In genomic region chr2:46855805-46856204, GRCh38 we compare ENCODE assay signal across 15 cellular contexts. TPM values are rescaled to one million over a fixed set of nuclear protein-coding genes. Genes with fewer than 3 reads are reported as not detected.
A peak's percentile ranks its signal among the peaks of the same experiment; 100 is the strongest.
DNase-seq lines count a peak whose midpoint lies in the region; ATAC-seq and TF ChIP-seq lines count a peak whose summit lies in the region.
"Had no signal": no experiment of that assay in that cellular context is flagged by ENCODE, and none has a peak within 500 bp of the region (broad histone marks: within the 10 kb centered on the region; RNA-seq: fewer than 3 reads in every experiment).

No MANE protein-coding gene starts in this region.

- H3K36me3 ChIP-seq in heart right ventricle (no peaks in the 10 kb centered on the region), transverse colon (no peaks in the 10 kb centered on the region)

- no peaks in the 10 kb centered on the region for H3K27me3 ChIP-seq in heart right ventricle
- H3K27me3 ChIP-seq in transverse colon: no peaks in the 10 kb centered on the region

- H3K27ac Mint-ChIP-seq in nephron: peak overlapping the region; percentile 83 to 94 (median 92)
- H3K27ac Mint-ChIP-seq: activated naive CD8-positive, alpha-beta T cell treated with anti-CD3 and anti-CD28 coated beads, Interleukin-2, amount 50 U/mL, for 24 hours had no signal

- TF ChIP-seq CTCF in heart right ventricle (IDR thresholded peaks at IDR 0.05): no peak
- TF ChIP-seq CTCF in nephron (IDR thresholded peaks at IDR 0.05; ENCODE audit: unreplicated experiment in 3 of 3): no peak
- no peak for TF ChIP-seq CTCF in transverse colon (IDR thresholded peaks at IDR 0.05)

- TF ChIP-seq EP300 in transverse colon (IDR thresholded peaks at IDR 0.05; ENCODE audit: low read depth): no peak

- 86 to 93% methylated on average over 1 of the region's 1 CpG for WGBS in heart right ventricle, 2 donors
- WGBS in transverse colon (ENCODE audit: low coverage in 1 of 2), 2 donors: 100% methylated on average over 1 of the region's 1 CpG; no CpG with 5 or more reads in 1 of the 2 donors

- H3K4me1 Mint-ChIP-seq in nephron: peaks cover 48% of the 10 kb centered on the region
- H3K4me1 Mint-ChIP-seq: activated naive CD8-positive, alpha-beta T cell treated with anti-CD3 and anti-CD28 coated beads, Interleukin-2, amount 50 U/mL, for 24 hours had no signal

- peak overlapping the region; percentile 54 to 96 (median 82) for H3K27ac ChIP-seq in heart right ventricle
- peak overlapping the region; percentile 96 for H3K27ac ChIP-seq in epithelial cell of prostate
- peak overlapping the region; percentile 66 to 83 (median 78) for H3K27ac ChIP-seq in transverse colon
- H3K27ac ChIP-seq: SK-N-MC had no signal

- in situ Hi-C loops in transverse colon (cut with MboI; ENCODE audit: low pct_ligation_motif_present in 1 of 4, low pct_unique_long_range_greater_than_20kb in 1 of 4, low sequenced_read_pairs in 3 of 4): no loop called here

- H3K36me3 Mint-ChIP-seq in nephron (ENCODE audit: low read depth): no peaks in the 10 kb centered on the region
- H3K36me3 Mint-ChIP-seq: type B pancreatic cell had no signal

- H3K9me3 Mint-ChIP-seq in nephron: peaks cover 6% of the 10 kb centered on the region
- H3K9me3 Mint-ChIP-seq: activated naive CD8-positive, alpha-beta T cell treated with anti-CD3 and anti-CD28 coated beads, Interleukin-2, amount 50 U/mL, for 24 hours; type B pancreatic cell had no signal

- TF ChIP-seq POLR2A in transverse colon (IDR thresholded peaks at IDR 0.05): no peak

- peaks cover 0 to 7% (median 0%) of the 10 kb centered on the region in 11 donors for H3K9me3 ChIP-seq in heart right ventricle
- H3K9me3 ChIP-seq in transverse colon: no peaks in the 10 kb centered on the region

- no peak overlapping the region for H3K4me3 Mint-ChIP-seq in nephron
- H3K4me3 Mint-ChIP-seq: activated naive CD8-positive, alpha-beta T cell treated with anti-CD3 and anti-CD28 coated beads, Interleukin-2, amount 50 U/mL, for 24 hours; type B pancreatic cell had no signal

- ATAC-seq in heart right ventricle: no peak
- ATAC-seq in Right ventricle myocardium inferior: no peak
- ATAC-seq: activated naive CD8-positive, alpha-beta T cell treated with anti-CD3 and anti-CD28 coated beads, Interleukin-2, amount 50 U/mL, for 24 hours had no signal

- H3K27me3 Mint-ChIP-seq in nephron (ENCODE audit: low read depth): no peaks in the 10 kb centered on the region
- H3K27me3 Mint-ChIP-seq: type B pancreatic cell had no signal

- DNase-seq in heart right ventricle (no peak), Right ventricle myocardium inferior (ENCODE audit: missing footprints) (no peak), epithelial cell of prostate (ENCODE audit: low read depth, low spot score) (peak; percentile 68), transverse colon (no peak), NCI-H2029 (lab: John Stamatoyannopoulos, UW) (no peak), C1 segment of cervical spinal cord (lab: John Stamatoyannopoulos, UW) (no peak), nucleus accumbens (lab: John Stamatoyannopoulos, UW) (no peak)
- DNase-seq: activated naive CD8-positive, alpha-beta T cell treated with anti-CD3 and anti-CD28 coated beads, Interleukin-2, amount 50 U/mL, for 24 hours; effector memory CD4-positive, alpha-beta T cell; Karpas-422; NCI-H187; NCI-H774 had no signal

- H3K4me3 ChIP-seq in heart right ventricle (no peak overlapping the region), transverse colon (no peak overlapping the region)
- H3K4me3 ChIP-seq: SK-N-MC had no signal

- intact Hi-C loops in heart right ventricle (cut with DNase I) (loop anchor here in 1 of 10 donors (2.0 to 10.0 kb wide), 2 partner anchors 77 to 151 kb away; no protein-coding TSS in a partner anchor), Right ventricle myocardium inferior (cut with DNase I) (no loop called here), transverse colon (cut with DNase I; ENCODE audit: low total_unique reads) (loop anchor here (10.0 kb wide), 1 partner anchor 151 kb away; no protein-coding TSS in a partner anchor)

- peaks cover 11 to 50% (median 30%) of the 10 kb centered on the region in 9 donors for H3K4me1 ChIP-seq in heart right ventricle
- H3K4me1 ChIP-seq in transverse colon: peaks cover 3 to 20% (median 12%) of the 10 kb centered on the region in 4 donors

RNA-seq across cellular contexts. Expression of gene MCFD2, which starts 59.8 kb away (rescaled TPM):
- total RNA-seq in heart right ventricle (10 to 100 TPM; 47.8 to 88.4 (median 54.0) TPM), Right ventricle myocardium inferior (66.1 TPM), transverse colon (10 to 100 TPM; 14.5 to 40.1 (median 26.8) TPM)
- 10 to 100 TPM; 13.2 to 53.4 TPM for polyA plus RNA-seq in heart right ventricle
